24 cellular contexts compared by ENCODE assay signal in the genomic region with DNA sequence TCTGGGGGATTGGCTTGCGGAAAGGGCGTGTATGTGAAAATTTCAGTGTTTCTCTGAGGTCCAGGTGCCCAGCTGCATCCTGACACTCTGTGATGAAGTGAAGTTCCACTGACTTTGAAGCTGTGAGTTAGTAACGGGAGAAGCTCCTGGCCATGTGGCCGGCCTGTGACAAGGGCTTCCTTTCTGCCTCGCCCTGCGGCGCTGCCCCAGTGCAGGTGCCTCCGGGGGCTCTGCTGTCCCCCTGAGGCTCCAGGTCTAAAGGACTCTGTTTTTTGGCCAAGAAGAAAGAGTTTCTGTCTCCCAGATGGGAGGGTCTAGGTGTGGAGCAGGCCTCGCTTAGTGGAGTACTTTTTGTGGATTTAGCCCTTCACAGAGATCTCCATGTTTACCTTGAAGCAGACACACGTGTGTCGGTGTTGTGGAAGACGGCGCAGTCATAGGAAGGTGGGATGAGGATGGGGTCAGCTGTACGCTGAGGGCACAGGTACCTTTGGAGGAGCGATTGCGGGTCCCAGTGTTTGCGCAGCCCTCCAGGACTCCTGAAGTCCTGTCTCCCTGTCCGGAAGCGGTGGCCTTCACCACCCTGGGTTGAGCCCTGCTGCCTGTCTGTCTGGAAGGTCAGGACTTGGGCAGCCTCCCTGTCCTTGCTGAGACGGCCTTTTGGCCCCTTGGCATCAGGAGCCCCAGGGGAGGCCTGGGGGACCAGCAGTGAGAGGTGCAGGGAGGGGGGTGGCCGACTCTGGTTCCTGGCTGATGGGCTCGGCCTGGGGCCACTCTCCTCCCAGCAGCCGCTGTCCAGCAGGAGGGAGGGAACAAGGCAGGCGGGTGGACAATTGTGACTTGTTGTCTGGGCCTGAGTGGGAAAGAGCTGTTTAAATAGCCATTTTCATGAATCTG.
DNase-seq lines count a peak whose midpoint lies in the region; TF ChIP-seq lines count a peak whose summit lies in the region.
"Had no signal": no experiment of that assay in that cellular context is flagged by ENCODE, and none has a peak within 500 bp of the region (broad histone marks: within the 10 kb centered on the region; RNA-seq: fewer than 3 reads in every experiment).

No MANE protein-coding gene starts in this region.

- H3K79me2 ChIP-seq in mammary epithelial cell (ENCODE audit: insufficient read depth, low read length), result no peaks in the 10 kb centered on the region
- no peaks in the 10 kb centered on the region for H3K79me2 ChIP-seq in Karpas-422 (ENCODE audit: low read length)
- H3K79me2 ChIP-seq: parathyroid adenoma had no signal

- peak overlapping the region; percentile 61 for H3K4me3 ChIP-seq in A673 (ENCODE audit: low read depth, low read length, poor library complexity, severe bottlenecking)
- no peak overlapping the region for H3K4me3 ChIP-seq in SJSA1
- no peak overlapping the region for H3K4me3 ChIP-seq in mammary epithelial cell (replicated peaks in 1 of 3; ENCODE audit: insufficient read depth in 1 of 3, low read depth in 2 of 3, low read length in 3 of 3)
- no peak overlapping the region for H3K4me3 ChIP-seq in brain microvascular endothelial cell (ENCODE audit: low read depth, low read length)
- H3K4me3 ChIP-seq in Karpas-422 (ENCODE audit: low read length), result no peak overlapping the region
- H3K4me3 ChIP-seq: colonic mucosa had no signal

- dilution Hi-C loops in mammary epithelial cell (cut with HindIII; ENCODE audit: low sequenced_read_pairs), result no loop called here

- in situ Hi-C loops in mammary epithelial cell (cut with MboI; ENCODE audit: low sequenced_read_pairs in 2 of 2) (no loop called here), brain microvascular endothelial cell (cut with HindIII; ENCODE audit: low pct_ligation_motif_present, low sequenced_read_pairs) (no loop called here)

- BruUV-seq in A673 (replicated peaks; lab: Mats Ljungman, UMichigan) (TSS peak; percentile 12), mammary epithelial cell (replicated peaks; lab: Mats Ljungman, UMichigan) (no TSS peak)

- H3K27ac ChIP-seq in A673 (ENCODE audit: low read depth, low read length, poor library complexity, severe bottlenecking) (peak overlapping the region; percentile 84), SJSA1 (peak overlapping the region; percentile 14), mammary epithelial cell (ENCODE audit: insufficient read depth, low read depth, low read length) (no peak overlapping the region), brain microvascular endothelial cell (no peak overlapping the region), Karpas-422 (ENCODE audit: low read length) (no peak overlapping the region)
- H3K27ac ChIP-seq: colonic mucosa, parathyroid adenoma, suprapubic skin, WERI-Rb-1 had no signal

- POLR2A ChIA-PET in A673 (lab: Charles Lee; ENCODE audit: low non-redundant PET), result no interaction called here

- TF ChIP-seq CTCF in A673 (conservative IDR thresholded peaks at IDR 0.05; ENCODE audit: low read depth, low read length) (no peak), neural crest cell (conservative IDR thresholded peaks at IDR 0.05) (no peak), mammary epithelial cell (conservative IDR thresholded peaks at IDR 0.05 in 1 of 2, IDR thresholded peaks at IDR 0.05 in 1 of 2; ENCODE audit: extremely low read depth in 1 of 2, insufficient read depth in 1 of 2, low read depth in 1 of 2, low read length in 2 of 2) (no peak), brain microvascular endothelial cell (IDR thresholded peaks at IDR 0.05; ENCODE audit: low read depth, low read length, missing control alignments) (no peak)

- DNase-seq in A673 (ENCODE audit: low spot score) (peak; percentile 37), SJSA1 (ENCODE audit: low read depth in 1 of 2, low spot score in 2 of 2) (no peak), globus pallidus (ENCODE audit: low spot score) (peak; percentile 84), neural crest cell (ENCODE audit: low read depth, low spot score) (peak; percentile 31), mammary epithelial cell (no peak), brain microvascular endothelial cell (no peak), UCSD-AML1 (lab: John Stamatoyannopoulos, UW; ENCODE audit: unreplicated experiment) (no peak), Karpas-422 (no peak)
- DNase-seq: ACHN; activated CD4-positive, alpha-beta T cell treated with anti-CD3 and anti-CD28 coated beads, Interleukin-2, amount 50 U/mL, for 48 hours; activated naive CD4-positive, alpha-beta T cell; activated T-cell treated with anti-CD3 and anti-CD28 coated beads for 4 hours; CD4-positive, alpha-beta memory T cell; colonic mucosa; DMS53; left colon; NCI-H1417 treated with DMSO at 0.1 percent for 48 hours; NCI-H524 treated with DMSO at 0.1 percent for 48 hours; SIG-M5; small intestine; WERI-Rb-1 had no signal

- no peaks in the 10 kb centered on the region for H3K9me2 ChIP-seq in Karpas-422 (replicated peaks; ENCODE audit: insufficient read depth, low read length)

- H3K9me3 ChIP-seq in A673 (ENCODE audit: low read depth, low read length, poor library complexity, severe bottlenecking), result no peaks in the 10 kb centered on the region
- peaks cover 4% of the 10 kb centered on the region; the same call in 1 of the 2 replicates for H3K9me3 ChIP-seq in SJSA1 (replicated peaks)
- H3K9me3 ChIP-seq in mammary epithelial cell (replicated peaks; ENCODE audit: insufficient read depth, low read length), result peaks cover 26% of the 10 kb centered on the region
- H3K9me3 ChIP-seq in Karpas-422 (ENCODE audit: low read length), result no peaks in the 10 kb centered on the region
- H3K9me3 ChIP-seq: colonic mucosa, suprapubic skin had no signal

- peak overlapping the region; percentile 78 for H3K27ac Mint-ChIP-seq in neural crest cell (ENCODE audit: unreplicated experiment)
- H3K27ac Mint-ChIP-seq: CD4-positive, alpha-beta memory T cell; T-helper 1 cell treated with Interleukin-12 subunit alpha and Interleukin-12 subunit beta and Interleukin-4 antibody, amounts not matched to agents 30 μg/mL and 1 μg/mL, for 36 hours had no signal

- H3K36me3 Mint-ChIP-seq in neural crest cell (ENCODE audit: low read depth), result no peaks in the 10 kb centered on the region
- H3K36me3 Mint-ChIP-seq: CD4-positive, alpha-beta memory T cell had no signal

- H3K4me2 ChIP-seq in mammary epithelial cell (ENCODE audit: insufficient read depth, low read depth, low read length) (no peak overlapping the region), Karpas-422 (ENCODE audit: low read depth, low read length, poor library complexity, severe bottlenecking) (no peak overlapping the region)

- H3K4me1 ChIP-seq in A673 (ENCODE audit: insufficient read depth, low read length, poor library complexity, severe bottlenecking), result peaks cover 24% of the 10 kb centered on the region
- peaks cover 62% of the 10 kb centered on the region for H3K4me1 ChIP-seq in SJSA1 (replicated peaks)
- no peaks in the 10 kb centered on the region for H3K4me1 ChIP-seq in mammary epithelial cell (ENCODE audit: insufficient read depth, low read length)
- H3K4me1 ChIP-seq in Karpas-422 (ENCODE audit: low read length), result no peaks in the 10 kb centered on the region
- H3K4me1 ChIP-seq: colonic mucosa, parathyroid adenoma had no signal

- H3K36me3 ChIP-seq in A673 (ENCODE audit: insufficient read depth, low read length, poor library complexity, severe bottlenecking) (peaks cover 11% of the 10 kb centered on the region), SJSA1 (peaks cover 6% of the 10 kb centered on the region; the same call in 1 of the 2 replicates), mammary epithelial cell (ENCODE audit: insufficient read depth, low read length) (no peaks in the 10 kb centered on the region), brain microvascular endothelial cell (replicated peaks) (no peaks in the 10 kb centered on the region), Karpas-422 (ENCODE audit: insufficient read depth, low read length) (no peaks in the 10 kb centered on the region)
- H3K36me3 ChIP-seq: colonic mucosa, suprapubic skin had no signal

- H3K9me3 Mint-ChIP-seq in neural crest cell, result no peaks in the 10 kb centered on the region
- H3K9me3 Mint-ChIP-seq: T-helper 1 cell treated with Interleukin-12 subunit alpha and Interleukin-12 subunit beta and Interleukin-4 antibody, amounts not matched to agents 30 μg/mL and 1 μg/mL, for 36 hours had no signal

- no peak overlapping the region for H3K9ac ChIP-seq in mammary epithelial cell (ENCODE audit: insufficient read depth, low read length)
- H3K9ac ChIP-seq in Karpas-422 (ENCODE audit: low read length), result no peak overlapping the region
- H3K9ac ChIP-seq: parathyroid adenoma had no signal

- no peaks in the 10 kb centered on the region for H4K20me1 ChIP-seq in mammary epithelial cell (ENCODE audit: insufficient read depth, low read length)
- H4K20me1 ChIP-seq in Karpas-422 (ENCODE audit: insufficient read depth, low read depth, low read length), result peaks cover 4% of the 10 kb centered on the region; the same call in 1 of the 2 replicates

- peaks cover 29% of the 10 kb centered on the region for H3K4me1 Mint-ChIP-seq in neural crest cell

- peak overlapping the region; percentile 85 for H3K4me3 Mint-ChIP-seq in neural crest cell
- H3K4me3 Mint-ChIP-seq: T-helper 1 cell treated with Interleukin-12 subunit alpha and Interleukin-12 subunit beta and Interleukin-4 antibody, amounts not matched to agents 30 μg/mL and 1 μg/mL, for 36 hours had no signal

- H3K27me3 Mint-ChIP-seq in neural crest cell (ENCODE audit: low read depth), result peaks cover 3% of the 10 kb centered on the region

- 78% methylated on average over 17 of the region's 24 CpGs for WGBS in mammary epithelial cell (ENCODE audit: low coverage, missing lambda C conversion rate)

- H3K27me3 ChIP-seq in A673 (replicated peaks; ENCODE audit: insufficient read depth, low read depth, low read length, poor library complexity) (no peaks in the 10 kb centered on the region), SJSA1 (replicated peaks) (no peaks in the 10 kb centered on the region), mammary epithelial cell (ENCODE audit: insufficient read depth, low read length) (peaks cover 4% of the 10 kb centered on the region), brain microvascular endothelial cell (replicated peaks) (peaks cover 19% of the 10 kb centered on the region), Karpas-422 (ENCODE audit: low read length) (no peaks in the 10 kb centered on the region)

- no peak overlapping the region for H2AFZ ChIP-seq in mammary epithelial cell (ENCODE audit: low read depth, low read length)
- H2AFZ ChIP-seq in Karpas-422 (ENCODE audit: low read length), result no peak overlapping the region
- H2AFZ ChIP-seq: parathyroid adenoma had no signal

- CTCF ChIA-PET in A673 (lab: Charles Lee) (no interaction called here), mammary epithelial cell (lab: Charles Lee; ENCODE audit: low non-redundant PET) (no interaction called here)

- intact Hi-C loops in A673 (cut with micrococcal nuclease; ENCODE audit: unreplicated experiment) (loop anchor here (5.0 to 10.0 kb wide), 3 partner anchors 86 to 729 kb away; no protein-coding TSS in a partner anchor), mammary epithelial cell (cut with micrococcal nuclease) (no loop called here)

Comparison
In these comparisons a context has a peak if more than half of its experiments do, and no peak if none do; other contexts are left out.
1. DNase-seq: peak in A673 (single experiment), globus pallidus (single experiment) and neural crest cell (single experiment); none in SJSA1 (0 of 2), mammary epithelial cell (single experiment), brain microvascular endothelial cell (single experiment), UCSD-AML1 (single experiment) and Karpas-422 (single experiment).
2. H3K27ac ChIP-seq: peak in A673 (single experiment) and SJSA1 (single experiment); none in mammary epithelial cell (single experiment), brain microvascular endothelial cell (single experiment) and Karpas-422 (single experiment).